8 cellular contexts compared by ENCODE assay signal in genomic region chr11:78350101-78350645, GRCh38.
A peak's percentile ranks its signal among the peaks of the same experiment; 100 is the strongest.
DNase-seq lines count a peak whose midpoint lies in the region; ATAC-seq lines count a peak whose summit lies in the region.

No MANE protein-coding gene starts in this region.

- peak; percentile 35 for DNase-seq in EH (ENCODE audit: low read depth)
- DNase-seq in NCI-H1048 (lab: John Stamatoyannopoulos, UW): peak; percentile 34
- DNase-seq in amniotic stem cell (lab: John Stamatoyannopoulos, UW): no peak

- no peaks in the 10 kb centered on the region for H3K9me3 ChIP-seq in mucosa of stomach (ENCODE audit: control insufficient read depth, low read length)

- no peak for ATAC-seq in GM21360 (IDR thresholded peaks at IDR 0.05; ENCODE audit: unreplicated experiment)
- no peak for ATAC-seq in HG03196 (IDR thresholded peaks at IDR 0.05; ENCODE audit: unreplicated experiment)
- ATAC-seq in GM18867 (IDR thresholded peaks at IDR 0.05; ENCODE audit: unreplicated experiment): no peak

- H3K27me3 ChIP-seq in mucosa of stomach (ENCODE audit: control insufficient read depth, insufficient read depth, low read length): no peaks in the 10 kb centered on the region

- peak overlapping the region; percentile 56 for H3K9ac ChIP-seq in mucosa of stomach (ENCODE audit: low read length)

- H3K27ac ChIP-seq in cingulate gyrus (ENCODE audit: low read depth, low read length): peak overlapping the region; percentile 60

- H3K4me1 ChIP-seq in mucosa of stomach (ENCODE audit: control insufficient read depth, insufficient read depth, low read length): peaks cover 33% of the 10 kb centered on the region

- no peaks in the 10 kb centered on the region for H3K36me3 ChIP-seq in mucosa of stomach (ENCODE audit: control insufficient read depth, insufficient read depth, low read length)

- H3K4me3 ChIP-seq in mucosa of stomach (ENCODE audit: low read length): peak overlapping the region; percentile 9
